In genomic region chr1:39692152-39693064, GRCh38 we compare ENCODE assay signal across 8 cellular contexts. TPM values are rescaled to one million over a fixed set of nuclear protein-coding genes. Genes with fewer than 3 reads are reported as not detected.
A peak's percentile ranks its signal among the peaks of the same experiment; 100 is the strongest.
DNase-seq lines count a peak whose midpoint lies in the region; ATAC-seq and TF ChIP-seq lines count a peak whose summit lies in the region.

No MANE protein-coding gene starts in this region.

- peaks cover 32 to 34% of the 10 kb centered on the region in 2 donors for H3K27me3 Mint-ChIP-seq in effector memory CD8-positive, alpha-beta T cell

- TF ChIP-seq CTCF in ovary (IDR thresholded peaks at IDR 0.05) = no peak

- intact Hi-C loops in ovary (cut with DNase I) = no loop called here

- H3K36me3 Mint-ChIP-seq in effector memory CD8-positive, alpha-beta T cell (ENCODE audit: insufficient read depth) = peaks cover 7% of the 10 kb centered on the region

- peaks cover 6% of the 10 kb centered on the region for H3K4me1 ChIP-seq in ovary (ENCODE audit: insufficient read depth)

- H3K27ac Mint-ChIP-seq in effector memory CD8-positive, alpha-beta T cell = peak overlapping the region; percentile 62 to 80

- H3K4me3 Mint-ChIP-seq in effector memory CD8-positive, alpha-beta T cell = peak overlapping the region; percentile 78 to 79

- WGBS in ovary, 3 donors = 5 to 9% (median 6%) methylated on average over 56 of the region's 56 CpGs

- peak overlapping the region in 1 of 2 donors; percentile 26 for H3K27ac ChIP-seq in ovary

- H3K4me1 Mint-ChIP-seq in effector memory CD8-positive, alpha-beta T cell (ENCODE audit: low read depth in 2 of 2) = peaks cover 14 to 16% of the 10 kb centered on the region in 2 donors

- no peak for ATAC-seq in effector memory CD8-positive, alpha-beta T cell (replicated peaks)

- no peaks in the 10 kb centered on the region for H3K27me3 ChIP-seq in ovary

- TF ChIP-seq POLR2A in ovary (IDR thresholded peaks at IDR 0.05) = no peak

- no peaks in the 10 kb centered on the region for H3K9me3 Mint-ChIP-seq in effector memory CD8-positive, alpha-beta T cell

- H3K36me3 ChIP-seq in ovary = no peaks in the 10 kb centered on the region

- TF ChIP-seq EP300 in ovary (IDR thresholded peaks at IDR 0.05) = no peak

- DNase-seq in DMS53 (lab: John Stamatoyannopoulos, UW) (peak; percentile 86), NCI-H2227 (lab: John Stamatoyannopoulos, UW; ENCODE audit: unreplicated experiment) (peak; percentile 85), ovary (peak; percentile 51 to 83 (median 72)), KG1 (lab: John Stamatoyannopoulos, UW) (no peak), foreskin melanocyte (no peak), RKO (ENCODE audit: low spot score) (no peak), UCSD-AML1 (lab: John Stamatoyannopoulos, UW; ENCODE audit: unreplicated experiment) (no peak)
- peak in 1 of 3 experiments; percentile 22 for DNase-seq in effector memory CD8-positive, alpha-beta T cell

- no peaks in the 10 kb centered on the region for H3K9me3 ChIP-seq in ovary

- H3K4me3 ChIP-seq in ovary = peak overlapping the region; percentile 36

RNA-seq across cellular contexts. Expression of gene HPCAL4, which starts 1.2 kb away (rescaled TPM):
- 1 to 10 TPM in 6 of 7 donors, under 1 TPM in 1; 0.88 to 7.7 (median 3.1) TPM for total RNA-seq in ovary
- polyA plus RNA-seq in ovary = 10 to 100 TPM in 1 of 2 donors, 1 to 10 TPM in 1; 1.3 to 11.1 TPM

RNA-seq across cellular contexts. Expression of gene NT5C1A, which starts 20.5 kb away (rescaled TPM):
- total RNA-seq in ovary = 1 to 10 TPM in 4 of 7 donors, under 1 TPM in 1, not detected in 2; 0.34 to 2.4 (median 1.7) TPM
- polyA plus RNA-seq in ovary = under 1 TPM; 0.15 to 0.97 TPM

RNA-seq across cellular contexts. Expression of gene PPIE, which starts 46.3 kb away (rescaled TPM):
- 10 to 100 TPM; 30.9 to 66.2 (median 46.7) TPM for total RNA-seq in ovary
- 100 to 1,000 TPM in 1 of 2 donors, 10 to 100 TPM in 1; 53.3 to 103 TPM for polyA plus RNA-seq in ovary

RNA-seq across cellular contexts. Expression of gene HEYL, which starts 53.0 kb away (rescaled TPM):
- 10 to 100 TPM in 5 of 7 donors, 1 to 10 TPM in 2; 1.8 to 27.2 (median 11.3) TPM for total RNA-seq in ovary
- polyA plus RNA-seq in ovary = 10 to 100 TPM in 1 of 2 donors, 1 to 10 TPM in 1; 9.0 to 20.1 TPM

Comparison
In these comparisons a context has a peak if more than half of its experiments do, and no peak if none do; other contexts are left out.
1. DNase-seq: peak in DMS53 (single experiment), NCI-H2227 (single experiment) and ovary (5 of 5); none in KG1 (single experiment), foreskin melanocyte (single experiment), RKO (single experiment) and UCSD-AML1 (single experiment).